22 cellular contexts compared by ENCODE assay signal in the genomic region with DNA sequence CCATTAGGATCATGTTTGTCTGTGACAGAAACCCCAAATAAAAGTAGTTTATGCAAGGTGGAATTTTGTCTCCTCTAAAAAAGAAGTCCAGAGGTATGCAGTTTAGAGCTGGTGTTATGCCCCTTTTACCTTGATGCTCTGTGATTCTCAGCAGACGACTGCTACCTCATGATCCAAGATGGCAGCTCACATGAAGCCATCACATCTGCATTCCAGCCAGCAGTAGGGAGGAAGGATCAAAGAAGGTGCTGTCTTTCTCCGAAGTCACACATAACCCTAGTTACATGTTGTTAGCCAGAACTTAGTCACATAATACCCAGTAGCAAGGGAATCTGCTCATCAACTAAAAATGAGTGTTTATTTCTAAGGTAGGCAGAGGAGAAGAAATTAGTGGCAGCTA.
"Had no signal": no experiment of that assay in that cellular context is flagged by ENCODE, and none has a peak within 500 bp of the region (broad histone marks: within the 10 kb centered on the region; RNA-seq: fewer than 3 reads in every experiment).

No MANE protein-coding gene starts in this region.

- H3K4me3 ChIP-seq: MG63 had no signal

- H3K9me2 ChIP-seq: SK-N-SH had no signal

- ATAC-seq: Panc1, PC-3 had no signal

- H3K9me3 ChIP-seq: SK-N-SH had no signal

- DNase-seq: Karpas-422, KG1, MG63, NCI-H1092, NCI-H1105 treated with DMSO at 0.1 percent for 48 hours, NCI-H1436, NCI-H187, NCI-H2029, NCI-H2081 treated with DMSO at 0.1 percent for 48 hours, NCI-H2171, NCI-H226, NCI-H446, NCI-H510A, NCI-H524 treated with DMSO at 0.1 percent for 48 hours, NCI-H69, NCI-H774, PC-3, SHP77, SK-N-SH, SW 1271 had no signal

- H3K27ac ChIP-seq: RWPE1 had no signal

- H3K36me3 ChIP-seq: MG63 had no signal

- H3K9ac ChIP-seq: SK-N-SH had no signal

- H3K4me2 ChIP-seq: SK-N-SH had no signal
